In genomic region chr11:2713069-2713468, GRCh38 we compare ENCODE assay signal across 32 cellular contexts.
"Had no signal": no experiment of that assay in that cellular context is flagged by ENCODE, and none has a peak within 500 bp of the region (broad histone marks: within the 10 kb centered on the region; RNA-seq: fewer than 3 reads in every experiment).

No MANE protein-coding gene starts in this region.

- H3K36me3 ChIP-seq: ascending aorta, breast epithelium, Peyer's patch had no signal

- H3K9ac ChIP-seq: KMS-11 had no signal

- H3K9me3 ChIP-seq: ascending aorta, breast epithelium, Peyer's patch had no signal

- H3K27me3 Mint-ChIP-seq: activated B cell treated with CpG ODN at 0.5 μM for 24 hours; activated CD4-positive, alpha-beta memory T cell treated with anti-CD3 and anti-CD28 coated beads, Interleukin-2, amount 10 ng/mL, durations not matched to agents 7 days and 5 days; activated naive CD4-positive, alpha-beta T cell treated with anti-CD3 and anti-CD28 coated beads, Interleukin-2, amount 10 ng/mL, durations not matched to agents 7 days and 5 days; activated naive CD8-positive, alpha-beta T cell; activated naive CD8-positive, alpha-beta T cell treated with anti-CD3 and anti-CD28 coated beads, Interleukin-2, amount 50 U/mL, for 24 hours had no signal

- H3K4me3 Mint-ChIP-seq: activated B cell treated with CpG ODN at 0.5 μM for 24 hours; activated CD4-positive, alpha-beta memory T cell treated with anti-CD3 and anti-CD28 coated beads, Interleukin-2, amount 10 ng/mL, durations not matched to agents 7 days and 5 days; activated CD8-positive, alpha-beta memory T cell treated with anti-CD3 and anti-CD28 coated beads, Interleukin-2, amount 10 ng/mL, durations not matched to agents 7 days and 5 days; activated naive CD4-positive, alpha-beta T cell treated with anti-CD3 and anti-CD28 coated beads, Interleukin-2, amount 10 ng/mL, durations not matched to agents 7 days and 5 days; activated naive CD8-positive, alpha-beta T cell; activated naive CD8-positive, alpha-beta T cell treated with anti-CD3 and anti-CD28 coated beads, Interleukin-2, amount 50 U/mL, for 24 hours had no signal

- DNase-seq: activated B cell treated with CpG ODN at 0.5 μM for 24 hours; activated CD4-positive, alpha-beta memory T cell treated with anti-CD3 and anti-CD28 coated beads, Interleukin-2, amount 10 ng/mL, durations not matched to agents 7 days and 5 days; activated CD4-positive, alpha-beta T cell treated with anti-CD3 and anti-CD28 coated beads for 48 hours; activated CD4-positive, CD25-positive, alpha-beta regulatory T cell treated with anti-CD3 and anti-CD28 coated beads, Interleukin-2, amount 50 U/mL, for 72 hours; activated CD8-positive, alpha-beta memory T cell treated with anti-CD3 and anti-CD28 coated beads for 24 hours; activated CD8-positive, alpha-beta memory T cell treated with anti-CD3 and anti-CD28 coated beads, Interleukin-2, amount 10 ng/mL, durations not matched to agents 7 days and 5 days; activated CD8-positive, alpha-beta memory T cell treated with anti-CD3 and anti-CD28 coated beads, Interleukin-2, amount 50 U/mL, for 48 hours; activated effector memory CD4-positive, alpha-beta T cell treated with Interleukin-2 at 50 U/mL for 16 hours; activated naive CD4-positive, alpha-beta T cell treated with anti-CD3 and anti-CD28 coated beads, Interleukin-2, amount 10 ng/mL, durations not matched to agents 7 days and 5 days; activated naive CD8-positive, alpha-beta T cell treated with anti-CD3 and anti-CD28 coated beads, Interleukin-2, amount 50 U/mL, for 24 hours; activated T-cell treated with anti-CD3 and anti-CD28 coated beads, Interleukin-2, amount 50 U/mL, for 48 hours; MM.1S; MV-4-11; NCI-H1092; NCI-H1436 treated with DMSO at 0.1 percent for 48 hours; NCI-H1694 treated with DMSO at 0.1 percent for 48 hours; NCI-H2029; NCI-H345; NCI-H524 treated with DMSO at 0.1 percent for 48 hours; PC-3; Peyer's patch; RPMI8226; SIG-M5; SW 1271; T-helper 1 cell; T-helper 2 cell; T-helper 9 cell had no signal

- H3K27me3 ChIP-seq: ascending aorta, breast epithelium, Peyer's patch had no signal

- H3K4me3 ChIP-seq: ascending aorta, breast epithelium, Peyer's patch had no signal

- H3K4me1 Mint-ChIP-seq: activated B cell treated with CpG ODN at 0.5 μM for 24 hours; activated CD4-positive, alpha-beta memory T cell treated with anti-CD3 and anti-CD28 coated beads, Interleukin-2, amount 10 ng/mL, durations not matched to agents 7 days and 5 days; activated CD8-positive, alpha-beta memory T cell treated with anti-CD3 and anti-CD28 coated beads, Interleukin-2, amount 10 ng/mL, durations not matched to agents 7 days and 5 days; activated naive CD4-positive, alpha-beta T cell treated with anti-CD3 and anti-CD28 coated beads, Interleukin-2, amount 10 ng/mL, durations not matched to agents 7 days and 5 days; activated naive CD8-positive, alpha-beta T cell treated with anti-CD3 and anti-CD28 coated beads, Interleukin-2, amount 50 U/mL, for 24 hours had no signal

- H3K9me3 Mint-ChIP-seq: activated CD4-positive, alpha-beta memory T cell treated with anti-CD3 and anti-CD28 coated beads, Interleukin-2, amount 10 ng/mL, durations not matched to agents 7 days and 5 days had no signal

- ATAC-seq: activated CD8-positive, alpha-beta memory T cell treated with anti-CD3 and anti-CD28 coated beads, Interleukin-2, amount 10 ng/mL, durations not matched to agents 7 days and 5 days; activated naive CD8-positive, alpha-beta T cell treated with anti-CD3 and anti-CD28 coated beads, Interleukin-2, amount 50 U/mL, for 24 hours; PC-3 had no signal

- H3K27ac Mint-ChIP-seq: activated B cell treated with CpG ODN at 0.5 μM for 24 hours; activated CD4-positive, alpha-beta memory T cell treated with anti-CD3 and anti-CD28 coated beads, Interleukin-2, amount 10 ng/mL, durations not matched to agents 7 days and 5 days; activated CD8-positive, alpha-beta memory T cell treated with anti-CD3 and anti-CD28 coated beads, Interleukin-2, amount 10 ng/mL, durations not matched to agents 7 days and 5 days; activated naive CD4-positive, alpha-beta T cell treated with anti-CD3 and anti-CD28 coated beads, Interleukin-2, amount 10 ng/mL, durations not matched to agents 7 days and 5 days; activated naive CD8-positive, alpha-beta T cell; activated naive CD8-positive, alpha-beta T cell treated with anti-CD3 and anti-CD28 coated beads, Interleukin-2, amount 50 U/mL, for 24 hours had no signal

- H3K27ac ChIP-seq: ascending aorta, breast epithelium, KMS-11, Peyer's patch, VCaP had no signal

- H3K36me3 Mint-ChIP-seq: activated CD8-positive, alpha-beta memory T cell treated with anti-CD3 and anti-CD28 coated beads, Interleukin-2, amount 10 ng/mL, durations not matched to agents 7 days and 5 days; activated naive CD4-positive, alpha-beta T cell treated with anti-CD3 and anti-CD28 coated beads, Interleukin-2, amount 10 ng/mL, durations not matched to agents 7 days and 5 days had no signal
